Comparison of ENCODE assay signal across 23 cellular contexts in the genomic region with DNA sequence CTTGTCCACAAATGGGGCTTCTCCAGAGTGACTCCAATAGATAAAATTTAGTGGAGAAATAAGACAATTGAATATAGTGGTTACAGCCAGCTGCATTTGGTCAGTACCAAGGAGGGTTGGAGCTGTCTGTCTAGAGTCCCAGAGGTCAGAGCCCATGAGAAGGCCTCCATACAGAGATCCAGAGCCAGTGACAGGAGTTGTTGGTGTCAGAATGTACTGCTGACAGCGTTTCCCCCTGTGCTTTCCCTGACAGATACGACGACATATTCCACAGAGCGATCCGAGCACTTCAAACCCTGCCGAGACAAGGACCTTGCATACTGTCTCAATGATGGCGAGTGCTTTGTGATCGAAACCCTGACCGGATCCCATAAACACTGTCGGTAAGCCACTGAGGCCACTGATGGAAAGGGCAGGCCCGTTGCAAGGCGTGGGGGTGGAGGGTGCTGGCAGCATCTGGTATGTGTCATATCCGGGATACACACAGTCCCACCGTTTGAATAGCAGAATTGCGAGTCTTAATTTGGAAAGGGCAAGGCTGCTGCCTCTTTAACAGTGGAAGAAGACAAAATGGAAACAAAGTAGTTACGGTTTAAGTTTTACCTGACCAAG.
DNase-seq lines count a peak whose midpoint lies in the region; ATAC-seq and TF ChIP-seq lines count a peak whose summit lies in the region.
"Had no signal": no experiment of that assay in that cellular context is flagged by ENCODE, and none has a peak within 500 bp of the region (broad histone marks: within the 10 kb centered on the region; RNA-seq: fewer than 3 reads in every experiment).

No MANE protein-coding gene starts in this region.

- TF ChIP-seq EP300 in gastroesophageal sphincter (IDR thresholded peaks at IDR 0.05): no peak

- WGBS in gastroesophageal sphincter (ENCODE audit: low coverage in 1 of 2), 2 donors: 32 to 60% methylated on average over 5 to 15 of the region's 16 CpGs

- no peaks in the 10 kb centered on the region for H3K4me1 ChIP-seq in gastroesophageal sphincter
- H3K4me1 ChIP-seq in mucosa of descending colon (ENCODE audit: low read depth): no peaks in the 10 kb centered on the region
- H3K4me1 ChIP-seq: A549, foreskin keratinocyte, tibial artery had no signal

- in situ Hi-C loops in SK-MEL-5 (cut with HindIII; ENCODE audit: low pct_unique_long_range_greater_than_20kb, low sequenced_read_pairs): no loop called here

- H3K36me3 ChIP-seq in gastroesophageal sphincter (no peaks in the 10 kb centered on the region), mucosa of descending colon (ENCODE audit: low read depth) (no peaks in the 10 kb centered on the region)
- H3K36me3 ChIP-seq: brain microvascular endothelial cell, tibial artery had no signal

- H3K36me3 Mint-ChIP-seq in Calu3 (ENCODE audit: insufficient read depth, unreplicated experiment): no peaks in the 10 kb centered on the region
- H3K36me3 Mint-ChIP-seq: activated naive CD4-positive, alpha-beta T cell treated with anti-CD3 and anti-CD28 coated beads, Interleukin-2, amount 10 ng/mL, durations not matched to agents 7 days and 5 days; CD8-positive, alpha-beta T cell had no signal

- CTCF ChIA-PET in Calu3 (lab: Charles Lee): no interaction called here

- peak; percentile 53 for ATAC-seq in gastroesophageal sphincter
- peak; percentile 25 for ATAC-seq in mucosa of descending colon
- no peak for ATAC-seq in HG03196 (IDR thresholded peaks at IDR 0.05; ENCODE audit: unreplicated experiment)
- ATAC-seq: A549; CD8-positive, alpha-beta T cell; foreskin keratinocyte; HepG2 had no signal

- no peaks in the 10 kb centered on the region for H3K4me1 Mint-ChIP-seq in Calu3 (ENCODE audit: low read depth, unreplicated experiment)
- H3K4me1 Mint-ChIP-seq: activated naive CD4-positive, alpha-beta T cell treated with anti-CD3 and anti-CD28 coated beads, Interleukin-2, amount 10 ng/mL, durations not matched to agents 7 days and 5 days had no signal

- no peak for TF ChIP-seq POLR2A in gastroesophageal sphincter (IDR thresholded peaks at IDR 0.05)

- no peaks in the 10 kb centered on the region for H3K9me3 Mint-ChIP-seq in Calu3 (ENCODE audit: low read depth, unreplicated experiment)
- H3K9me3 Mint-ChIP-seq: CD8-positive, alpha-beta T cell had no signal

- H3K4me3 ChIP-seq in gastroesophageal sphincter (no peak overlapping the region), mucosa of descending colon (no peak overlapping the region)
- H3K4me3 ChIP-seq: A549, tibial artery had no signal

- H3K4me3 Mint-ChIP-seq in Calu3 (ENCODE audit: low read depth, unreplicated experiment): no peak overlapping the region
- H3K4me3 Mint-ChIP-seq: activated naive CD4-positive, alpha-beta T cell treated with anti-CD3 and anti-CD28 coated beads, Interleukin-2, amount 10 ng/mL, durations not matched to agents 7 days and 5 days; CD8-positive, alpha-beta T cell had no signal

- DNase-seq in AG08396 (ENCODE audit: low spot score): peak; percentile 60
- DNase-seq in SK-MEL-5 (ENCODE audit: low read depth, low spot score): peak; percentile 19
- no peak for DNase-seq in mucosa of descending colon
- DNase-seq in T-helper 9 cell: no peak
- DNase-seq in Calu3: no peak
- DNase-seq in nucleus accumbens (lab: John Stamatoyannopoulos, UW): no peak
- DNase-seq: activated CD4-positive, alpha-beta T cell treated with anti-CD3 and anti-CD28 coated beads for 48 hours; activated naive CD4-positive, alpha-beta T cell treated with anti-CD3 and anti-CD28 coated beads, Interleukin-2, amount 10 ng/mL, durations not matched to agents 7 days and 5 days; activated T-cell treated with anti-CD3 and anti-CD28 coated beads for 4 hours; brain microvascular endothelial cell; CD8-positive, alpha-beta T cell; effector memory CD4-positive, alpha-beta T cell; foreskin keratinocyte; MV-4-11; NCI-H2081 treated with DMSO at 0.1 percent for 48 hours; NCI-H526; stimulated activated CD4-positive, alpha-beta T cell treated with anti-CD3 and anti-CD28 coated beads, Interleukin-4, amount 100 ng/mL, for 24 hours; T-helper 2 cell; tibial artery had no signal

- no TSS peak for BruUV-seq in Calu3 (replicated peaks; lab: Mats Ljungman, UMichigan)

- H3K27me3 Mint-ChIP-seq in Calu3 (ENCODE audit: unreplicated experiment): no peaks in the 10 kb centered on the region
- H3K27me3 Mint-ChIP-seq: activated naive CD4-positive, alpha-beta T cell treated with anti-CD3 and anti-CD28 coated beads, Interleukin-2, amount 10 ng/mL, durations not matched to agents 7 days and 5 days had no signal

- intact Hi-C loops in mucosa of descending colon (cut with DNase I, micrococcal nuclease) (no loop called here), Calu3 (cut with micrococcal nuclease; ENCODE audit: unreplicated experiment) (no loop called here)

- H3K27ac ChIP-seq in gastroesophageal sphincter: no peak overlapping the region
- H3K27ac ChIP-seq: A549, brain microvascular endothelial cell, foreskin keratinocyte, tibial artery had no signal

- H3K27me3 ChIP-seq in gastroesophageal sphincter: no peaks in the 10 kb centered on the region
- H3K27me3 ChIP-seq: brain microvascular endothelial cell, foreskin keratinocyte, tibial artery had no signal

- H3K9me3 ChIP-seq in gastroesophageal sphincter: no peaks in the 10 kb centered on the region
- no peaks in the 10 kb centered on the region for H3K9me3 ChIP-seq in mucosa of descending colon
- H3K9me3 ChIP-seq: A549, tibial artery had no signal

- no peak for TF ChIP-seq CTCF in gastroesophageal sphincter (IDR thresholded peaks at IDR 0.05)
- no peak for TF ChIP-seq CTCF in mucosa of descending colon (IDR thresholded peaks at IDR 0.05)
- TF ChIP-seq CTCF in Calu3 (IDR thresholded peaks at IDR 0.05; ENCODE audit: unreplicated experiment): no peak

- no peak overlapping the region for H3K27ac Mint-ChIP-seq in Calu3 (ENCODE audit: unreplicated experiment)
- H3K27ac Mint-ChIP-seq: activated naive CD4-positive, alpha-beta T cell treated with anti-CD3 and anti-CD28 coated beads, Interleukin-2, amount 10 ng/mL, durations not matched to agents 7 days and 5 days; CD8-positive, alpha-beta T cell had no signal

Comparison
In these comparisons a context has a peak if more than half of its experiments do, and no peak if none do; other contexts are left out.
1. DNase-seq: peak in AG08396 (single experiment) and SK-MEL-5 (single experiment); none in mucosa of descending colon (0 of 3), T-helper 9 cell (single experiment), Calu3 (single experiment) and nucleus accumbens (0 of 56).